ENCODE assay signal across 1 cellular context in genomic region chr1:97826820-97827219, GRCh38.
TF ChIP-seq lines count a peak whose summit lies in the region.

No MANE protein-coding gene starts in this region.

TF ChIP-seq in SK-N-SH treated with all-trans-retinoic acid at 6 μM for 48 hours, 23 proteins besides CTCF, POLR2A, EP300 and RAD21 (continued from another document):
- TF ChIP-seq TSHZ2 (CRISPR knock-in tag; IDR thresholded peaks at IDR 0.05) (no peak; the same call in 1 of the 2 replicates), PPARA (CRISPR knock-in tag; IDR thresholded peaks at IDR 0.05; ENCODE audit: borderline replicate concordance) (no peak), ZNF8 (CRISPR knock-in tag; IDR thresholded peaks at IDR 0.05) (0 out of 2 replicates have a peak, but pooled peaks have one; percentile 47), CSRNP3 (CRISPR knock-in tag; IDR thresholded peaks at IDR 0.05) (0 out of 2 replicates have a peak, but pooled peaks have one; percentile 13), ISL1 (CRISPR knock-in tag; IDR thresholded peaks at IDR 0.05) (peak; percentile 31)
